35 cellular contexts compared by ENCODE assay signal in genomic region chrX:43962636-43963035, GRCh38. TPM values are rescaled to one million over a fixed set of nuclear protein-coding genes. Genes with fewer than 3 reads are reported as not detected.
"Had no signal": no experiment of that assay in that cellular context is flagged by ENCODE, and none has a peak within 500 bp of the region (broad histone marks: within the 10 kb centered on the region; RNA-seq: fewer than 3 reads in every experiment).

No MANE protein-coding gene starts in this region.

- H3K9me3 Mint-ChIP-seq: activated naive CD4-positive, alpha-beta T cell treated with anti-CD3 and anti-CD28 coated beads, Interleukin-2, amount 50 U/mL, for 24 hours; activated T-helper 2 cell treated with anti-CD3 and anti-CD28 coated beads, Interferon-gamma antibody, Interleukin-2, Interleukin-4, amounts not matched to agents 10 μg/mL and 5 μg/mL and 100 μg/mL, durations not matched to agents 14 hours and 24 hours and 36 hours had no signal

- H3K4me1 ChIP-seq: body of pancreas, breast epithelium, SJCRH30 had no signal

- H3K27me3 ChIP-seq: body of pancreas, SJCRH30 had no signal

- H3K27ac Mint-ChIP-seq: activated CD4-positive, alpha-beta T cell treated with anti-CD3 and anti-CD28 coated beads for 36 hours; activated CD4-positive, alpha-beta T cell treated with anti-CD3 and anti-CD28 coated beads, Interleukin-2, amount 10 ng/mL, durations not matched to agents 7 days and 5 days; activated CD8-positive, alpha-beta T cell treated with anti-CD3 and anti-CD28 coated beads, Interleukin-2, amount 10 ng/mL, durations not matched to agents 7 days and 5 days; activated naive CD4-positive, alpha-beta T cell treated with anti-CD3 and anti-CD28 coated beads, Interleukin-2, amount 50 U/mL, for 24 hours; activated naive CD8-positive, alpha-beta T cell treated with anti-CD3 and anti-CD28 coated beads, Interleukin-2, amount 10 ng/mL, durations not matched to agents 7 days and 5 days; activated T-cell treated with anti-CD3 and anti-CD28 coated beads, Interleukin-2, amount 50 U/mL, for 24 hours; activated T-helper 2 cell treated with anti-CD3 and anti-CD28 coated beads, Interferon-gamma antibody, Interleukin-2, Interleukin-4, amounts not matched to agents 10 μg/mL and 5 μg/mL and 100 μg/mL, durations not matched to agents 14 hours and 24 hours and 36 hours had no signal

- H3K27me3 Mint-ChIP-seq: activated CD4-positive, alpha-beta T cell treated with anti-CD3 and anti-CD28 coated beads for 36 hours; activated naive CD4-positive, alpha-beta T cell treated with anti-CD3 and anti-CD28 coated beads, Interleukin-2, amount 50 U/mL, for 24 hours; activated naive CD8-positive, alpha-beta T cell treated with anti-CD3 and anti-CD28 coated beads, Interleukin-2, amount 10 ng/mL, durations not matched to agents 7 days and 5 days had no signal

- H3K4me2 ChIP-seq: PC-9 had no signal

- H3K9me3 ChIP-seq: body of pancreas, SJCRH30 had no signal

- H2AFZ ChIP-seq: PC-9 had no signal

- H3K4me3 Mint-ChIP-seq: activated CD4-positive, alpha-beta T cell treated with anti-CD3 and anti-CD28 coated beads for 36 hours; activated CD4-positive, alpha-beta T cell treated with anti-CD3 and anti-CD28 coated beads, Interleukin-2, amount 10 ng/mL, durations not matched to agents 7 days and 5 days; activated CD8-positive, alpha-beta T cell treated with anti-CD3 and anti-CD28 coated beads, Interleukin-2, amount 10 ng/mL, durations not matched to agents 7 days and 5 days; activated naive CD4-positive, alpha-beta T cell treated with anti-CD3 and anti-CD28 coated beads, Interleukin-2, amount 50 U/mL, for 24 hours; activated naive CD8-positive, alpha-beta T cell treated with anti-CD3 and anti-CD28 coated beads, Interleukin-2, amount 10 ng/mL, durations not matched to agents 7 days and 5 days; activated T-cell treated with anti-CD3 and anti-CD28 coated beads, Interleukin-2, amount 50 U/mL, for 24 hours had no signal

- H3K36me3 Mint-ChIP-seq: activated naive CD8-positive, alpha-beta T cell treated with anti-CD3 and anti-CD28 coated beads, Interleukin-2, amount 10 ng/mL, durations not matched to agents 7 days and 5 days had no signal

- H3K4me3 ChIP-seq: body of pancreas, breast epithelium, PC-9, SJCRH30, SK-N-MC had no signal

- H3K27ac ChIP-seq: body of pancreas, breast epithelium, PC-9, RWPE1, SJCRH30, SK-N-MC had no signal

- DNase-seq: activated CD4-positive, alpha-beta T cell treated with anti-CD3 and anti-CD28 coated beads for 36 hours; activated CD4-positive, alpha-beta T cell treated with anti-CD3 and anti-CD28 coated beads, Interleukin-2, amount 10 ng/mL, durations not matched to agents 7 days and 5 days; activated CD4-positive, alpha-beta T cell treated with anti-CD3 and anti-CD28 coated beads, Interleukin-2, amount 50 U/mL, for 48 hours; activated CD8-positive, alpha-beta T cell treated with anti-CD3 and anti-CD28 coated beads, Interleukin-2, amount 10 ng/mL, durations not matched to agents 7 days and 5 days; activated gamma-delta T cell; activated naive CD4-positive, alpha-beta T cell treated with Interleukin-2 at 50 U/mL for 16 hours; activated naive CD8-positive, alpha-beta T cell treated with anti-CD3 and anti-CD28 coated beads, Interleukin-2, amount 10 ng/mL, durations not matched to agents 7 days and 5 days; activated T-cell treated with anti-CD3 and anti-CD28 coated beads, Interleukin-2, amount 50 U/mL, for 24 hours; amygdala; body of pancreas; Kasumi-1; KG1; MM.1S; MV-4-11; NCI-H1092; NCI-H1436 treated with DMSO at 0.1 percent for 48 hours; NCI-H1694 treated with DMSO at 0.1 percent for 48 hours; NCI-H2029; NCI-H345; NCI-H510A; NCI-H526; NCI-H748 treated with DMSO at 0.1 percent for 48 hours; PC-9; SHP77; SJCRH30; T1000 had no signal

- ATAC-seq: activated CD4-positive, alpha-beta T cell treated with anti-CD3 and anti-CD28 coated beads for 36 hours; activated CD8-positive, alpha-beta T cell treated with anti-CD3 and anti-CD28 coated beads, Interleukin-2, amount 10 ng/mL, durations not matched to agents 7 days and 5 days; body of pancreas had no signal

- H3K36me3 ChIP-seq: breast epithelium, SJCRH30 had no signal

RNA-seq across cellular contexts. Expression of gene NDP, which starts 10.6 kb away (rescaled TPM):
- total RNA-seq: activated CD4-positive, alpha-beta T cell treated with anti-CD3 and anti-CD28 coated beads for 36 hours; activated CD4-positive, alpha-beta T cell treated with anti-CD3 and anti-CD28 coated beads, Interleukin-2, amount 10 ng/mL, durations not matched to agents 7 days and 5 days; activated CD8-positive, alpha-beta T cell treated with anti-CD3 and anti-CD28 coated beads, Interleukin-2, amount 10 ng/mL, durations not matched to agents 7 days and 5 days; activated naive CD8-positive, alpha-beta T cell treated with anti-CD3 and anti-CD28 coated beads, Interleukin-2, amount 10 ng/mL, durations not matched to agents 7 days and 5 days; activated T-helper 2 cell treated with anti-CD3 and anti-CD28 coated beads, Interferon-gamma antibody, Interleukin-2, Interleukin-4, amounts not matched to agents 10 μg/mL and 5 μg/mL and 100 μg/mL, durations not matched to agents 14 hours and 24 hours and 36 hours; astrocyte; body of pancreas; OCI-LY7; PC-9; T-helper 1 cell treated with Interleukin-12 subunit alpha and Interleukin-12 subunit beta and Interleukin-4 antibody, amounts not matched to agents 30 ng/mL and 1 ng/mL, for 36 hours; T-helper 2 cell treated with Interferon-gamma antibody and Interleukin-4, amounts not matched to agents 100 ng/mL and 5 ng/mL, for 36 hours had no signal
